In the genomic region with DNA sequence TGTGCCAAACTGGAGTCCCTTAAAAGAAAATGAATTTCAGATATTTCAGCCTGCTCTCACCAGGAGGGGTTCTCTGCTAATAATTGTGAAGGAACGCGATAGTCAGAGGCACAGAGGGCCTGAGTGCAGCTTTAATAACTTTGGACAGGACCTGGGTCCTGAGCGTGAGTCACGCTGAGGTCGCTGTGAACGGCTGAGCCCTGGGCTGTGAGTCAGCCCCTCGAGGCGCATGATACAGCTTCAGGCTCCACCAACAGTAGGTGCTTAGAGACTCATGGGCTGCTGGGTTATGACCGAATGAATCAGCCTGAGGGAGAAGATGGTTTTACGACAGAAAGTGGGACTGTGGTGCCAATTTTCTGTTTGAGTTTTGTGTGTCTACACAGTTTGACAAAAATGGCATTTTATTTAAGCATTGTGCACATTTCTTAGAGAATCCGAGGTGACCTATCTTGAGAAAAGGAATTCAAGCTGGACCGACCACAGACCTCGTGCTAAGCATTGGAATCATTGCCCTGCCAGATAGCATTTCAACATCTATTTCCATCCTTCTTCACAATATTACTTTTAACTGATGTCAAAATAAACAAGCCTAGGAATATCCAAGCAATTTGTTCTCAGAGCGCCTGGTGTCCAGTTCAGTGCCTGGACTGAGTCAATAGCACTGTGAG, we compare ENCODE assay signal across 10 cellular contexts.
DNase-seq lines count a peak whose midpoint lies in the region; ATAC-seq and TF ChIP-seq lines count a peak whose summit lies in the region.
"Had no signal": no experiment of that assay in that cellular context is flagged by ENCODE, and none has a peak within 500 bp of the region (broad histone marks: within the 10 kb centered on the region; RNA-seq: fewer than 3 reads in every experiment).

No MANE protein-coding gene starts in this region.

- H3K9me3 ChIP-seq in BE2C: no peaks in the 10 kb centered on the region
- no peaks in the 10 kb centered on the region for H3K9me3 ChIP-seq in PC-9 (ENCODE audit: insufficient read depth, low read depth)
- no peaks in the 10 kb centered on the region for H3K9me3 ChIP-seq in fibroblast of lung (ENCODE audit: control insufficient read depth, insufficient read depth, low read depth, low read length)
- H3K9me3 ChIP-seq in CD4-positive, alpha-beta memory T cell (ENCODE audit: control insufficient read depth in 1 of 2, low read length in 2 of 2): no peaks in the 10 kb centered on the region

- H3K9me2 ChIP-seq in PC-9 (ENCODE audit: insufficient read depth): no peaks in the 10 kb centered on the region

- H3K4me3 Mint-ChIP-seq in activated naive CD4-positive, alpha-beta T cell treated with anti-CD3 and anti-CD28 coated beads for 36 hours: no peak overlapping the region
- no peak overlapping the region for H3K4me3 Mint-ChIP-seq in CD4-positive, alpha-beta memory T cell
- H3K4me3 Mint-ChIP-seq: activated naive CD8-positive, alpha-beta T cell had no signal

- TF ChIP-seq CTCF in BE2C (IDR thresholded peaks at IDR 0.05; ENCODE audit: low read depth, low read length) (no peak), PC-9 (conservative IDR thresholded peaks at IDR 0.05) (no peak), fibroblast of lung (conservative IDR thresholded peaks at IDR 0.05 in 1 of 2, IDR thresholded peaks at IDR 0.05 in 1 of 2; ENCODE audit: low read depth in 1 of 2, low read length in 2 of 2) (peak; percentile 16 to 44), omental fat pad (IDR thresholded peaks at IDR 0.05) (no peak)

- no TSS peak for BruUV-seq in PC-9 (replicated peaks; lab: Mats Ljungman, UMichigan)

- no peak overlapping the region for H3K9ac ChIP-seq in fibroblast of lung (ENCODE audit: insufficient read depth, low read length)

- H3K27ac ChIP-seq in PC-9 (no peak overlapping the region), fibroblast of lung (ENCODE audit: insufficient read depth, low read length) (peak overlapping the region; percentile 72)
- H3K27ac ChIP-seq in CD4-positive, alpha-beta memory T cell (ENCODE audit: low read depth, low read length): no peak overlapping the region

- CTCF ChIA-PET in PC-9 (lab: Charles Lee): no interaction called here
- CTCF ChIA-PET in activated naive CD4-positive, alpha-beta T cell treated with anti-CD3 and anti-CD28 coated beads for 36 hours (lab: Charles Lee): no interaction called here
- CTCF ChIA-PET in CD4-positive, alpha-beta memory T cell (lab: Charles Lee; ENCODE audit: partially characterized antibody): no interaction called here

- no peak overlapping the region for H3K4me2 ChIP-seq in PC-9
- H3K4me2 ChIP-seq in fibroblast of lung (ENCODE audit: extremely low read depth, insufficient read depth, low read length): peak overlapping the region; percentile 57

- H3K27me3 Mint-ChIP-seq in activated naive CD4-positive, alpha-beta T cell treated with anti-CD3 and anti-CD28 coated beads for 36 hours (ENCODE audit: low read depth): peaks cover 2% of the 10 kb centered on the region
- H3K27me3 Mint-ChIP-seq in CD4-positive, alpha-beta memory T cell: peaks cover 1 to 3% of the 10 kb centered on the region in 2 donors

- ATAC-seq in omental fat pad (ENCODE audit: low FRiP score): peak; percentile 80
- ATAC-seq in HG03342 (IDR thresholded peaks at IDR 0.05; ENCODE audit: unreplicated experiment): no peak

- H3K27ac Mint-ChIP-seq in activated naive CD4-positive, alpha-beta T cell treated with anti-CD3 and anti-CD28 coated beads for 36 hours: no peak overlapping the region
- H3K27ac Mint-ChIP-seq in CD4-positive, alpha-beta memory T cell: no peak overlapping the region
- H3K27ac Mint-ChIP-seq: activated naive CD8-positive, alpha-beta T cell had no signal

- H3K36me3 ChIP-seq in BE2C: no peaks in the 10 kb centered on the region
- no peaks in the 10 kb centered on the region for H3K36me3 ChIP-seq in PC-9 (ENCODE audit: low read depth)
- H3K36me3 ChIP-seq in fibroblast of lung (ENCODE audit: control insufficient read depth, insufficient read depth, low read length): no peaks in the 10 kb centered on the region
- H3K36me3 ChIP-seq in CD4-positive, alpha-beta memory T cell (ENCODE audit: insufficient read depth, low read length): no peaks in the 10 kb centered on the region

- POLR2A ChIA-PET in PC-9 (lab: Charles Lee; ENCODE audit: unreplicated experiment): no interaction called here
- POLR2A ChIA-PET in CD4-positive, alpha-beta memory T cell (lab: Charles Lee; ENCODE audit: partially characterized antibody): no interaction called here

- intact Hi-C loops in PC-9 (cut with micrococcal nuclease; ENCODE audit: unreplicated experiment): no loop called here
- intact Hi-C loops in activated naive CD4-positive, alpha-beta T cell treated with anti-CD3 and anti-CD28 coated beads for 36 hours (cut with micrococcal nuclease): no loop called here
- intact Hi-C loops in CD4-positive, alpha-beta memory T cell (cut with micrococcal nuclease): no loop called here

- H3K4me1 Mint-ChIP-seq in activated naive CD4-positive, alpha-beta T cell treated with anti-CD3 and anti-CD28 coated beads for 36 hours (ENCODE audit: low read depth): no peaks in the 10 kb centered on the region
- H3K4me1 Mint-ChIP-seq in CD4-positive, alpha-beta memory T cell: no peaks in the 10 kb centered on the region

- no peaks in the 10 kb centered on the region for H3F3A ChIP-seq in PC-9 (ENCODE audit: insufficient read depth, low read depth)

- peak; percentile 30 for DNase-seq in BE2C
- DNase-seq in PC-9: peak; percentile 37 to 54
- peak; percentile 100 for DNase-seq in fibroblast of lung (ENCODE audit: low read depth in 2 of 2)
- DNase-seq in omental fat pad (ENCODE audit: low spot score): no peak
- DNase-seq in activated naive CD4-positive, alpha-beta T cell treated with anti-CD3 and anti-CD28 coated beads for 36 hours: no peak
- no peak for DNase-seq in CD4-positive, alpha-beta memory T cell
- no peak for DNase-seq in occipital lobe (lab: John Stamatoyannopoulos, UW)
- DNase-seq: DMS153 had no signal

- H2AFZ ChIP-seq in PC-9 (no peak overlapping the region), fibroblast of lung (ENCODE audit: low read length) (no peak overlapping the region)

- H3K4me1 ChIP-seq in BE2C: no peaks in the 10 kb centered on the region
- no peaks in the 10 kb centered on the region for H3K4me1 ChIP-seq in PC-9 (replicated peaks; ENCODE audit: insufficient read depth)
- H3K4me1 ChIP-seq in fibroblast of lung (ENCODE audit: control insufficient read depth, extremely low read depth, insufficient read depth, low read length): peaks cover 17% of the 10 kb centered on the region
- H3K4me1 ChIP-seq in CD4-positive, alpha-beta memory T cell (ENCODE audit: insufficient read depth, low read length): no peaks in the 10 kb centered on the region

- no peaks in the 10 kb centered on the region for H3K36me3 Mint-ChIP-seq in activated naive CD4-positive, alpha-beta T cell treated with anti-CD3 and anti-CD28 coated beads for 36 hours (ENCODE audit: low read depth)
- no peaks in the 10 kb centered on the region for H3K36me3 Mint-ChIP-seq in CD4-positive, alpha-beta memory T cell
- H3K36me3 Mint-ChIP-seq: activated naive CD8-positive, alpha-beta T cell had no signal

- no peaks in the 10 kb centered on the region for H3K9me3 Mint-ChIP-seq in activated naive CD4-positive, alpha-beta T cell treated with anti-CD3 and anti-CD28 coated beads for 36 hours
- peaks cover 0 to 2% (median 0%) of the 10 kb centered on the region in 8 donors for H3K9me3 Mint-ChIP-seq in CD4-positive, alpha-beta memory T cell

- H3K4me3 ChIP-seq in BE2C (ENCODE audit: low read depth, low read length) (no peak overlapping the region), PC-9 (no peak overlapping the region), fibroblast of lung (replicated peaks in 1 of 4; ENCODE audit: control extremely low read depth in 1 of 4, insufficient read depth in 1 of 4, low read depth in 3 of 4, low read length in 4 of 4) (peak overlapping the region in 1 of 4 experiments; percentile 39)
- no peak overlapping the region for H3K4me3 ChIP-seq in CD4-positive, alpha-beta memory T cell (ENCODE audit: low read length in 2 of 2)

- H3K27me3 ChIP-seq in BE2C (no peaks in the 10 kb centered on the region), PC-9 (ENCODE audit: insufficient read depth, low read depth) (peaks cover 70% of the 10 kb centered on the region), fibroblast of lung (ENCODE audit: control insufficient read depth, insufficient read depth, low read length) (no peaks in the 10 kb centered on the region)
- no peaks in the 10 kb centered on the region for H3K27me3 ChIP-seq in CD4-positive, alpha-beta memory T cell (ENCODE audit: insufficient read depth, low read length)

- H3K79me2 ChIP-seq in PC-9 (ENCODE audit: low read depth): no peaks in the 10 kb centered on the region
- no peaks in the 10 kb centered on the region for H3K79me2 ChIP-seq in fibroblast of lung (ENCODE audit: control insufficient read depth, insufficient read depth, low read length)

- no peaks in the 10 kb centered on the region for H4K20me1 ChIP-seq in PC-9 (ENCODE audit: insufficient read depth)
- H4K20me1 ChIP-seq in fibroblast of lung (ENCODE audit: control insufficient read depth, extremely low read depth, insufficient read depth, low read length): no peaks in the 10 kb centered on the region

Comparison
In these comparisons a context has a peak if more than half of its experiments do, and no peak if none do; other contexts are left out.
1. DNase-seq: peak in BE2C (single experiment), PC-9 (2 of 2) and fibroblast of lung (2 of 2); none in omental fat pad (single experiment), activated naive CD4-positive, alpha-beta T cell treated with anti-CD3 and anti-CD28 coated beads for 36 hours (single experiment), CD4-positive, alpha-beta memory T cell (0 of 5) and occipital lobe (single experiment).
2. CTCF ChIP-seq: peak in fibroblast of lung (2 of 2); none in BE2C (single experiment), PC-9 (single experiment) and omental fat pad (0 of 3).